ENCODE assay signal across 8 cellular contexts in the genomic region with DNA sequence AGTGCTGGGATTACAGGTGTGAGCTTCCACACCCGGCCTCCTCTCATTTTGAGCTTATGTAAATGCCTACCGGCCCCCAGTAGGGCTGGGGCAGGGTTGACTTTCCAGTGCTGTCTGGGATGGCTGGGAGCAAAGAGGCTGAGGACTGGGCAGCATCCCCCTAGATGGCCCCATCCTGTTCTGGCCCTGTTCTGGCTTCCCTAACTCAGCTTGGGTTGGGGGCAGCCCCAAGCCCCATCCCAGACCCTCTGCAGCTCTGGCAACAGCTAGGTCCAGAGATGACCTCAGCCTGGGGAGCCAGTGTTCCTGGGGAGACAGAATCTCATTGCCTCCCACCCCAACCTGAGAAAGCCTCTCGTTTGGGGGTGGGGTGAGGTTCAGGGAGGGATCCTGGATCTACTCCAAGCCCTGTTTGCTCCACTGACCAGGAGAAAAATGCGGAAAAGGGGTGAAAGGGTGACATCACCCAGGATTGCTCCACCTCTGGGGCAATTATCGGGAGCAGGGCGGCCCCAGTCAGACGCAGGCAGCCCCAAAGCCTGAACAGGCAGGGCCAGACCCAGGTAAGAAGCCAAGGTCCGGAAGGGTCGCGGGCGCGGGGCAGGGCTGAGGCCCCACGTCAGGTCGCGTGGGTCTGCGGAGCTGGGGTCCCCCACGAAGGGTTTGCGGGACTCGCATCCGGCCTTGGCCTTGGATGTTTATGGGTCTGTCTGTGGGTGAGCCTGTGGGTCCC. TPM values are rescaled to one million over a fixed set of nuclear protein-coding genes. Genes with fewer than 3 reads are reported as not detected.
DNase-seq lines count a peak whose midpoint lies in the region; ATAC-seq, FAIRE-seq and TF ChIP-seq lines count a peak whose summit lies in the region.

A gene with protein sequence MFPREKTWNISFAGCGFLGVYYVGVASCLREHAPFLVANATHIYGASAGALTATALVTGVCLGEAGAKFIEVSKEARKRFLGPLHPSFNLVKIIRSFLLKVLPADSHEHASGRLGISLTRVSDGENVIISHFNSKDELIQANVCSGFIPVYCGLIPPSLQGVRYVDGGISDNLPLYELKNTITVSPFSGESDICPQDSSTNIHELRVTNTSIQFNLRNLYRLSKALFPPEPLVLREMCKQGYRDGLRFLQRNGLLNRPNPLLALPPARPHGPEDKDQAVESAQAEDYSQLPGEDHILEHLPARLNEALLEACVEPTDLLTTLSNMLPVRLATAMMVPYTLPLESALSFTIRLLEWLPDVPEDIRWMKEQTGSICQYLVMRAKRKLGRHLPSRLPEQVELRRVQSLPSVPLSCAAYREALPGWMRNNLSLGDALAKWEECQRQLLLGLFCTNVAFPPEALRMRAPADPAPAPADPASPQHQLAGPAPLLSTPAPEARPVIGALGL (plus strand): TSS at position 519 of the 733 bp plus-strand sequence. CDS start 805 bp downstream, outside the sequence.

- TF ChIP-seq POLR2A in HepG2 (IDR thresholded peaks at IDR 0.05; ENCODE audit: insufficient read depth in 1 of 2, low read depth in 2 of 2, low read length in 2 of 2) = peak in 1 of 2 experiments; percentile 69; a peak in 1 of 4 replicates

- H4K20me1 ChIP-seq in BLaER1 treated with 17β-estradiol and CSF1 and Interleukin-3, amounts not matched to agents 10 nM and 100 nM = peaks cover 31 to 90% (median 53%) of the 10 kb centered on the region in 11 experiments; a peak in 21 of 22 replicates
- peaks cover 20% of the 10 kb centered on the region for H4K20me1 ChIP-seq in HepG2 (ENCODE audit: insufficient read depth, low read length)

- peak within 1 kb of the TSS; percentile 83 to 96 (median 93) for H3K27ac ChIP-seq in BLaER1 treated with 17β-estradiol and CSF1 and Interleukin-3, amounts not matched to agents 10 nM and 100 nM
- H3K27ac ChIP-seq in caudate nucleus (ENCODE audit: low read depth, low read length) = peak within 1 kb of the TSS; percentile 86
- peak within 1 kb of the TSS; percentile 92 for H3K27ac ChIP-seq in HepG2 (ENCODE audit: extremely low read length, insufficient read depth, low read length)
- peak within 1 kb of the TSS; percentile 99 to 100 for H3K27ac ChIP-seq in thoracic aorta

- H3K4me2 ChIP-seq in BLaER1 treated with 17β-estradiol and CSF1 and Interleukin-3, amounts not matched to agents 10 nM and 100 nM = peak within 1 kb of the TSS; percentile 91 to 100 (median 98)
- H3K4me2 ChIP-seq in HepG2 (ENCODE audit: low read depth, low read length) = peak within 1 kb of the TSS; percentile 98

- POLR2A ChIA-PET in HepG2 (lab: Yijun Ruan, JAX) = interaction anchor here (0.7 to 9.2 kb wide), 25 partner anchors 8 to 349 kb away, joined by 3 to 264 read pairs (median 8); partner anchors contain the start of genes CD151, CHID1, CRACR2B and DEAF1

- H3K4me3 ChIP-seq in BLaER1 treated with 17β-estradiol and CSF1 and Interleukin-3, amounts not matched to agents 10 nM and 100 nM = peak within 1 kb of the TSS; percentile 81 to 95 (median 86)
- H3K4me3 ChIP-seq in HepG2 (replicated peaks in 1 of 3; ENCODE audit: insufficient read depth in 1 of 3, low read depth in 2 of 3, low read length in 3 of 3) = peak within 1 kb of the TSS; percentile 80 to 98 (median 94)
- peak within 1 kb of the TSS; percentile 98 for H3K4me3 ChIP-seq in thoracic aorta

- H3K9me3 ChIP-seq in BLaER1 treated with 17β-estradiol and CSF1 and Interleukin-3, amounts not matched to agents 10 nM and 100 nM (replicated peaks in 1 of 11) = no peaks in the 10 kb centered on the region
- no peaks in the 10 kb centered on the region for H3K9me3 ChIP-seq in HepG2 (ENCODE audit: low read length)
- H3K9me3 ChIP-seq in thoracic aorta = no peaks in the 10 kb centered on the region

- peak; percentile 21 for FAIRE-seq in HepG2 (lab: Jason Lieb, UNC)

- CTCF ChIA-PET in HepG2 (lab: Yijun Ruan, JAX; ENCODE audit: low intra/inter-chr PET ratio, low total read pairs) = no interaction called here

- no peak within 1 kb of the TSS for H2AFZ ChIP-seq in HepG2 (ENCODE audit: low read length)

- TF ChIP-seq EP300 in HepG2 (IDR thresholded peaks at IDR 0.05; ENCODE audit: low read depth in 2 of 2, low read length in 2 of 2) (no peak), HepG2 (CRISPR knock-in tag; IDR thresholded peaks at IDR 0.05; ENCODE audit: borderline replicate concordance) (no peak)

- H3K4me1 ChIP-seq in BLaER1 treated with 17β-estradiol and CSF1 and Interleukin-3, amounts not matched to agents 10 nM and 100 nM = peaks cover 33 to 48% (median 42%) of the 10 kb centered on the region in 10 experiments
- H3K4me1 ChIP-seq in HepG2 (ENCODE audit: insufficient read depth, low read length) (peaks cover 27% of the 10 kb centered on the region), thoracic aorta (ENCODE audit: control insufficient read depth in 1 of 2, low read depth in 2 of 2) (peaks cover 23 to 31% of the 10 kb centered on the region in 2 donors)

- intact Hi-C loops in HepG2 (cut with micrococcal nuclease; ENCODE audit: unreplicated experiment) = no loop called here

- 10% methylated on average over 4 of the region's 20 CpGs for WGBS in HepG2 (ENCODE audit: low lambda C conversion rate)

- TF ChIP-seq CTCF in HepG2 (CRISPR knock-in tag; IDR thresholded peaks at IDR 0.05) (no peak), thoracic aorta (IDR thresholded peaks at IDR 0.05) (no peak)

- TSS peak; percentile 81 for BruUV-seq in HepG2 (replicated peaks; lab: Mats Ljungman, UMichigan)

- in situ Hi-C loops in HepG2 (cut with HindIII; ENCODE audit: extremely low pct_ligation_motif_present, low pct_unique_long_range_greater_than_20kb) = no loop called here

- H3K79me2 ChIP-seq in HepG2 (ENCODE audit: insufficient read depth, low read length) = peaks cover 20% of the 10 kb centered on the region

- peak within 1 kb of the TSS; percentile 93 to 97 (median 96) for H3K9ac ChIP-seq in BLaER1 treated with 17β-estradiol and CSF1 and Interleukin-3, amounts not matched to agents 10 nM and 100 nM
- H3K9ac ChIP-seq in HepG2 (ENCODE audit: insufficient read depth, low read depth, low read length) = peak within 1 kb of the TSS; percentile 92

- peaks cover 15 to 54% (median 35%) of the 10 kb centered on the region in 11 experiments for H3K36me3 ChIP-seq in BLaER1 treated with 17β-estradiol and CSF1 and Interleukin-3, amounts not matched to agents 10 nM and 100 nM
- peaks cover 10% of the 10 kb centered on the region in 2 experiments for H3K36me3 ChIP-seq in HepG2 (replicated peaks in 1 of 2; ENCODE audit: control insufficient read depth in 1 of 2, insufficient read depth in 2 of 2, low read length in 2 of 2)
- H3K36me3 ChIP-seq in thoracic aorta = peaks cover 18% of the 10 kb centered on the region

- TF ChIP-seq RAD21 in HepG2 (CRISPR knock-in tag; IDR thresholded peaks at IDR 0.05) = no peak

- DNase-seq in HuH-7.5 (ENCODE audit: low spot score) (peak; percentile 41), caudate nucleus (lab: John Stamatoyannopoulos, UW) (peak in 1 of 61 donors; percentile 64), HepG2 (ENCODE audit: low spot score) (peak; percentile 74), thoracic aorta (ENCODE audit: low spot score) (no peak), KG1 (lab: John Stamatoyannopoulos, UW) (no peak)

- H3K27me3 ChIP-seq in BLaER1 treated with 17β-estradiol and CSF1 and Interleukin-3, amounts not matched to agents 10 nM and 100 nM = no peaks in the 10 kb centered on the region
- H3K27me3 ChIP-seq in HepG2 (ENCODE audit: control insufficient read depth in 1 of 2, insufficient read depth in 2 of 2, low read length in 2 of 2) (no peaks in the 10 kb centered on the region; a peak in 1 of 5 replicates), thoracic aorta (replicated peaks; ENCODE audit: insufficient read depth) (no peaks in the 10 kb centered on the region)

- ATAC-seq in HepG2 (peak; percentile 39), thoracic aorta (ENCODE audit: insufficient number of reproducible peaks, low FRiP score, low read depth) (no peak), HG02981 (IDR thresholded peaks at IDR 0.05; ENCODE audit: unreplicated experiment) (no peak), GM18870 (IDR thresholded peaks at IDR 0.05; ENCODE audit: unreplicated experiment) (no peak)

TF ChIP-seq in HepG2, 621 proteins besides CTCF, POLR2A, EP300 and RAD21 (continues in another document):
- peak; percentile 44 for TF ChIP-seq RARA (CRISPR knock-in tag; IDR thresholded peaks at IDR 0.05)

RNA-seq across cellular contexts. Expression of the gene that starts here (rescaled TPM):
- total RNA-seq in HepG2 (2016; rRNA removed; fragmentation: Illumina TruSeq; extraction: Trizol) = 4.8 and 10.5 TPM in 2 replicates
- total RNA-seq in HepG2 (2016; cell fraction: cytosol; rRNA removed; fragmentation: Illumina TruSeq; extraction: Trizol; ENCODE audit: low read depth) = 3.8 and 4.1 TPM in 2 replicates
- 4.0 and 11.4 TPM in 2 replicates for total RNA-seq in HepG2 (2016; cell fraction: insoluble cytoplasmic fraction; rRNA removed; fragmentation: Illumina TruSeq; extraction: Trizol)
- 4.4 and 5.4 TPM in 2 replicates for total RNA-seq in HepG2 (2016; cell fraction: membrane; rRNA removed; fragmentation: Illumina TruSeq; extraction: Trizol)
- total RNA-seq in HepG2 (2016; cell fraction: nucleus; rRNA removed; fragmentation: Illumina TruSeq; extraction: Trizol) = 17.2 and 23.5 TPM in 2 replicates
- 43.2 and 58.1 TPM in 2 replicates for polyA plus RNA-seq in HepG2 (2011; rRNA removed)
- polyA plus RNA-seq in HepG2 (2011; cell fraction: cytosol; rRNA removed) = 7.3 and 12.8 TPM in 2 replicates
- polyA plus RNA-seq in HepG2 (2011; cell fraction: nucleus; rRNA removed) = 830 and 954 TPM in 2 replicates
- polyA plus RNA-seq in HepG2 (2012) = 70.1 and 82.8 TPM in 2 replicates
- polyA plus RNA-seq in HepG2 (2016; cell fraction: cytosol; fragmentation: Illumina TruSeq; extraction: Trizol; ENCODE audit: low read depth) = 4.8 and 6.6 TPM in 2 replicates
- 14.6 and 20.2 TPM in 2 replicates for polyA plus RNA-seq in HepG2 (2016; cell fraction: insoluble cytoplasmic fraction; fragmentation: Illumina TruSeq; extraction: Trizol; ENCODE audit: low read depth)
- 7.5 and 10.2 TPM in 2 replicates for polyA plus RNA-seq in HepG2 (2016; cell fraction: membrane; fragmentation: Illumina TruSeq; extraction: Trizol; ENCODE audit: low read depth)
- 77.9 and 79.1 TPM in 2 replicates for polyA plus RNA-seq in HepG2 (2016; cell fraction: nucleus; fragmentation: Illumina TruSeq; extraction: Trizol; ENCODE audit: insufficient read depth, low read depth)
- polyA minus RNA-seq in HepG2 (2011; rRNA and poly(A)+ RNA removed; ENCODE audit: low replicate concordance) = 60.4 and 150 TPM in 2 replicates
- polyA minus RNA-seq in HepG2 (2011; cell fraction: cytosol; rRNA and poly(A)+ RNA removed) = 24.0 and 31.5 TPM in 2 replicates
- polyA minus RNA-seq in HepG2 (2011; cell fraction: nucleus; rRNA and poly(A)+ RNA removed) = 135 and 151 TPM in 2 replicates
- 100 to 1,000 TPM; 105 to 115 TPM for total RNA-seq in thoracic aorta

Comparison
In these comparisons a context has a peak if more than half of its experiments do, and no peak if none do; other contexts are left out.
1. DNase-seq: peak in HuH-7.5 (single experiment) and HepG2 (single experiment); none in thoracic aorta (single experiment) and KG1 (single experiment).
2. Peak in every context shown above with its lines, with median percentiles within 50 percentile points of each other: H3K27ac ChIP-seq and H3K4me3 ChIP-seq.